In the genomic region with DNA sequence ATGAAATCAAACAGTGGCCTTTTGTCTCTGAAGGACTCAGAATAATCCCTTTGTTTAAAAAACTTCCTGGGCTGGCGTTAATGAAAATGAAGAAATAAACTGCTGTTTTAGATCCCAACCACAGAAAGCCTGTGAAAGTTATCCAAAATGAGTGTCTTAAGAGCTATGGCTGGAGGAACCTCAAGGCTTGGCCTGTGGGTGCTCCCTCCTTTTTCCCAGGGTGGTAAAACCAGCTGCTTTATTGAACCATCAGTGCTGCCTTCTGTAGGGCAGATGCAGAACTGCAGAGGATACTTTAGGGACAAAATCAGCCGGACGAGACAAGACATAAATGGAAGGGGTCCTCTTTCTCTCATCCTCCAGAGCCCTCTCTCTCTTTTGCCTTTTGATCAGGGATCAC, we compare ENCODE assay signal across 10 cellular contexts.
DNase-seq lines count a peak whose midpoint lies in the region; ATAC-seq and TF ChIP-seq lines count a peak whose summit lies in the region.
"Had no signal": no experiment of that assay in that cellular context is flagged by ENCODE, and none has a peak within 500 bp of the region (broad histone marks: within the 10 kb centered on the region; RNA-seq: fewer than 3 reads in every experiment).

No MANE protein-coding gene starts in this region.

- CTCF ChIA-PET in CD8-positive, alpha-beta T cell (lab: Charles Lee) = interaction anchor here (0.7 to 1.5 kb wide), 3 partner anchors 10 to 48 kb away, joined by 3 to 6 read pairs (median 5); no protein-coding TSS in a partner anchor

- H3K4me1 Mint-ChIP-seq in CD8-positive, alpha-beta T cell (ENCODE audit: low read depth) = peaks cover 2% of the 10 kb centered on the region
- H3K4me1 Mint-ChIP-seq: activated naive CD4-positive, alpha-beta T cell treated with anti-CD3 and anti-CD28 coated beads, Interleukin-2, amount 50 U/mL, for 24 hours had no signal

- no peaks in the 10 kb centered on the region for H3K27me3 ChIP-seq in CD8-positive, alpha-beta T cell (ENCODE audit: insufficient read depth, low read length)

- H3K36me3 ChIP-seq in CD8-positive, alpha-beta T cell (ENCODE audit: insufficient read depth, low read length) = peaks cover 43% of the 10 kb centered on the region

- intact Hi-C loops in CD8-positive, alpha-beta T cell (cut with DNase I, micrococcal nuclease) = no loop called here
- intact Hi-C loops in posterior cingulate gyrus (cut with DNase I) = no loop called here

- H3K27ac ChIP-seq in CD8-positive, alpha-beta T cell (ENCODE audit: low read depth, low read length) = no peak overlapping the region

- no peaks in the 10 kb centered on the region for H3K9me3 ChIP-seq in CD8-positive, alpha-beta T cell (ENCODE audit: low read length)

- no peaks in the 10 kb centered on the region for H3K9me3 Mint-ChIP-seq in CD8-positive, alpha-beta T cell
- H3K9me3 Mint-ChIP-seq: activated naive CD4-positive, alpha-beta T cell treated with anti-CD3 and anti-CD28 coated beads, Interleukin-2, amount 50 U/mL, for 24 hours had no signal

- no peak overlapping the region for H3K27ac Mint-ChIP-seq in CD8-positive, alpha-beta T cell
- H3K27ac Mint-ChIP-seq: activated naive CD4-positive, alpha-beta T cell treated with anti-CD3 and anti-CD28 coated beads, Interleukin-2, amount 50 U/mL, for 24 hours had no signal

- H3K27me3 Mint-ChIP-seq in CD8-positive, alpha-beta T cell (ENCODE audit: low read depth) = no peaks in the 10 kb centered on the region
- H3K27me3 Mint-ChIP-seq: activated naive CD4-positive, alpha-beta T cell treated with anti-CD3 and anti-CD28 coated beads, Interleukin-2, amount 50 U/mL, for 24 hours had no signal

- no peak overlapping the region for H3K4me3 Mint-ChIP-seq in CD8-positive, alpha-beta T cell
- H3K4me3 Mint-ChIP-seq: activated naive CD4-positive, alpha-beta T cell treated with anti-CD3 and anti-CD28 coated beads, Interleukin-2, amount 50 U/mL, for 24 hours had no signal

- H3K4me3 ChIP-seq in CD8-positive, alpha-beta T cell (ENCODE audit: low read depth, low read length) = no peak overlapping the region
- no peak overlapping the region for H3K4me3 ChIP-seq in WI38 (ENCODE audit: low read depth, low read length)

- H3K36me3 Mint-ChIP-seq in CD8-positive, alpha-beta T cell = peaks cover 92% of the 10 kb centered on the region

- no peak for ATAC-seq in CD8-positive, alpha-beta T cell
- peak; percentile 67 for ATAC-seq in left lobe of liver
- ATAC-seq in HG03571 (IDR thresholded peaks at IDR 0.05; ENCODE audit: unreplicated experiment) = no peak
- no peak for ATAC-seq in GM21576 (IDR thresholded peaks at IDR 0.05; ENCODE audit: unreplicated experiment)

- TF ChIP-seq CTCF in CD8-positive, alpha-beta T cell (IDR thresholded peaks at IDR 0.05) = peak; percentile 31
- peak; percentile 50 for TF ChIP-seq CTCF in WI38 (IDR thresholded peaks at IDR 0.05; ENCODE audit: low read depth, low read length)

- no peaks in the 10 kb centered on the region for H3K4me1 ChIP-seq in CD8-positive, alpha-beta T cell (ENCODE audit: insufficient read depth, low read length)

- POLR2A ChIA-PET in CD8-positive, alpha-beta T cell (lab: Charles Lee) = interaction anchor here (0.7 kb wide), 1 partner anchor 53 kb away, joined by 3 read pairs; no protein-coding TSS in a partner anchor

- DNase-seq in CD8-positive, alpha-beta T cell = no peak
- DNase-seq in HCEC 1CT (peak; percentile 34), left lobe of liver (ENCODE audit: low spot score) (no peak), posterior cingulate gyrus (no peak), UCSD-AML1 (lab: John Stamatoyannopoulos, UW; ENCODE audit: unreplicated experiment) (no peak)
- DNase-seq: retina had no signal
